In the genomic region with DNA sequence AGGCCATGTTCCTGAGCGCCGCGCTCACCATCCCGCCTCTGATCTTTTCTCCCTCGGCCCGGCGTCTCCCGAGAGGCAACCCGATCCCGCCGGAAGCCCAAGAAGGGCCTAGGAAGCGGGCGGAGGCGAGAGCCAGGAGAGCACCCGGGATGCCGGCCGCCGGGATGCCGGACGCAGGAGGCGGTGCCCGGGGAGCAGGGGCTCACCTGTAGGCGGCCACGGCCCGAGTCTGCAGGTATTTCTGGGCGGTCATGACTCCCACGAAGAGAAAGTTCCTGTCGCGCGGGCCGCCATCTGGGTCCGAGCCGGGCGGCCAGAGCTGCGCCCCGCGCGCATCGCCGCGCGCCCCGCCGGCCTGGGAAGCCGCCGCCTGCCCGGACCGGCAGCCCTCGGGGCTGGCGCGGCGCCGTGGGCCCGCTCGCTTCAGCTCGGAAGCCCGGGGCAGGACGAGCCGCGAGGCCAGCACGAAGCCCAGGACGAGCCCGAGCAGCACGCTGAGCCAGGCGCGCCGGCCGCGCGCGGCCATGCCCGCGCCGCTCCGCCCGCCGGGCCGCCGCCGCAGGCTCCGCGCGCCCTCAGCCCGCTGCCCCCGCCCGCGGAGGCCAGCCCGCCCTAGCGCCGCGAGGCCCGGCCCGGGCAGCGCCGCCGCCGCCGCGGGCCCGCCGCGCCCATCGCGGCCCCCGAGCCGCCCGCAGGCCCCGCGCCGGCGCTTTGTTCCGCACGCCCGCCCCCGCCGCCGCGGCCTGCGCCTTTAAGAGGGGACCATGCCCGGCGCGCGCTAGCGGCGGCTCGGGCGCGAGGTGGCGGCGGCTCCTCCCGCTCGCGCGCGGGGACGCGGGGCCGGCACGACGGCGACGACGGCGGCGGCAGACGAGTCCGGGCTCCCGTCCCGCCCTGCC, we compare ENCODE assay signal across 8 cellular contexts. TPM values are rescaled to one million over a fixed set of nuclear protein-coding genes. Genes with fewer than 3 reads are reported as not detected.
A peak's percentile ranks its signal among the peaks of the same experiment; 100 is the strongest.
DNase-seq lines count a peak whose midpoint lies in the region; ATAC-seq, FAIRE-seq and TF ChIP-seq lines count a peak whose summit lies in the region.

No MANE protein-coding gene starts in this region.

- no peak overlapping the region for H4K5ac ChIP-seq in H1 (ENCODE audit: insufficient read length, low read depth, low read length)

- FAIRE-seq in H1 (lab: Jason Lieb, UNC), result no peak

- TF ChIP-seq POLR2A in H1 (IDR thresholded peaks at IDR 0.05; ENCODE audit: control extremely low read depth in 1 of 2, low read depth in 2 of 2, low read length in 2 of 2) (no peak), vagina (IDR thresholded peaks at IDR 0.05) (no peak)

- H3K36me3 ChIP-seq in HUES64 (ENCODE audit: insufficient read depth, low read length), result peaks cover 18% of the 10 kb centered on the region
- H3K36me3 ChIP-seq in H1 (ENCODE audit: control insufficient read depth in 2 of 4, insufficient read depth in 4 of 4, low read length in 3 of 4), result peaks cover 0 to 3% (median 0%) of the 10 kb centered on the region in 4 experiments; a peak in 1 of 8 replicates
- H3K36me3 ChIP-seq in mucosa of stomach (ENCODE audit: control insufficient read depth, insufficient read depth, low read length), result no peaks in the 10 kb centered on the region
- H3K36me3 ChIP-seq in vagina, result no peaks in the 10 kb centered on the region

- H3K4me1 ChIP-seq in HUES64 (ENCODE audit: insufficient read depth, low read length) (peaks cover 25% of the 10 kb centered on the region), H1 (replicated peaks in 1 of 4; ENCODE audit: control insufficient read depth in 3 of 4, insufficient read depth in 4 of 4, low read length in 3 of 4) (peaks cover 6 to 16% (median 11%) of the 10 kb centered on the region in 4 experiments), mucosa of stomach (ENCODE audit: control insufficient read depth, insufficient read depth, low read length) (peaks cover 32% of the 10 kb centered on the region), vagina (peaks cover 57% of the 10 kb centered on the region)

- DNase-seq in GM03348 (ENCODE audit: low spot score), result peak; percentile 73
- DNase-seq in activated B cell treated with CpG ODN at 0.5 μM for 24 hours, result peak; percentile 31
- DNase-seq in H1 (ENCODE audit: low read depth in 1 of 2, low spot score in 2 of 2), result no peak
- no peak for DNase-seq in vagina (ENCODE audit: extremely low spot score in 2 of 2)
- DNase-seq in SKM-1 treated with dmso at 0.1 percent for 144 hours (lab: John Stamatoyannopoulos, UW; ENCODE audit: unreplicated experiment), result no peak

- peaks cover 52% of the 10 kb centered on the region for H3K4me1 Mint-ChIP-seq in activated B cell treated with CpG ODN at 0.5 μM for 24 hours

- under 1% methylated on average over 149 of the region's 149 CpGs for WGBS in HUES64
- WGBS in H1 (ENCODE audit: extremely low coverage in 1 of 2, insufficient coverage in 1 of 2, insufficient read length in 1 of 2, insufficient replicate concordance in 2 of 2, low coverage in 1 of 2, low lambda C conversion rate in 2 of 2, missing lambda C conversion rate in 1 of 2), 2 experiments, result 2% methylated on average over 35 of the region's 149 CpGs; no CpG with 5 or more reads in 1 of the 2 experiments

- no peak overlapping the region for H2AK5ac ChIP-seq in H1 (ENCODE audit: low read depth, low read length)

- TF ChIP-seq CTCF in activated B cell treated with CpG ODN at 0.5 μM for 24 hours (IDR thresholded peaks at IDR 0.05) (no peak), H1 (IDR thresholded peaks at IDR 0.05; ENCODE audit: control extremely low read depth in 1 of 3, insufficient read depth in 1 of 3, low read depth in 1 of 3, low read length in 3 of 3) (no peak), vagina (IDR thresholded peaks at IDR 0.05) (no peak)

- H3K9me3 ChIP-seq in HUES64 (ENCODE audit: insufficient read depth, low read depth, low read length) (no peaks in the 10 kb centered on the region), H1 (ENCODE audit: insufficient read depth in 2 of 2, low read depth in 1 of 2, low read length in 1 of 2) (no peaks in the 10 kb centered on the region), mucosa of stomach (ENCODE audit: control insufficient read depth, low read length) (no peaks in the 10 kb centered on the region), vagina (no peaks in the 10 kb centered on the region)

- H3K27ac Mint-ChIP-seq in activated B cell treated with CpG ODN at 0.5 μM for 24 hours, result peak overlapping the region; percentile 69

- H2AFZ ChIP-seq in H1 (ENCODE audit: low read length), result no peak overlapping the region

- no peak overlapping the region for H2BK12ac ChIP-seq in H1 (ENCODE audit: low read depth, low read length)

- no peak overlapping the region for H3K18ac ChIP-seq in H1 (ENCODE audit: extremely low read depth, low read length)

- TF ChIP-seq EP300 in H1 (IDR thresholded peaks at IDR 0.05; ENCODE audit: borderline replicate concordance in 1 of 2, low read depth in 2 of 2, low read length in 2 of 2), result no peak

- H3K27ac ChIP-seq in HUES64 (ENCODE audit: low read depth, low read length) (no peak overlapping the region), H1 (ENCODE audit: low read depth, low read length) (peak overlapping the region; percentile 18; the same call in 1 of the 2 replicates), vagina (peak overlapping the region; percentile 92)

- H4K20me1 ChIP-seq in H1 (replicated peaks in 1 of 2; ENCODE audit: control insufficient read depth in 1 of 2, insufficient read depth in 2 of 2, low read length in 2 of 2), result peaks cover 9 to 20% of the 10 kb centered on the region in 2 experiments

- H4K91ac ChIP-seq in H1 (replicated peaks; ENCODE audit: insufficient read length, low read length), result peak overlapping the region; percentile 83

- H3K79me1 ChIP-seq in H1 (ENCODE audit: low read depth, low read length), result peaks cover 5% of the 10 kb centered on the region

- peaks cover 4% of the 10 kb centered on the region for H3K36me3 Mint-ChIP-seq in activated B cell treated with CpG ODN at 0.5 μM for 24 hours (ENCODE audit: low read depth)

- H2BK120ac ChIP-seq in H1 (replicated peaks; ENCODE audit: low read depth, low read length), result no peak overlapping the region

- H2BK20ac ChIP-seq in H1 (ENCODE audit: low read length), result no peak overlapping the region

- H3K4ac ChIP-seq in H1 (replicated peaks; ENCODE audit: insufficient read length, low read depth, low read length), result no peak overlapping the region

- no peaks in the 10 kb centered on the region for H3K9me3 Mint-ChIP-seq in activated B cell treated with CpG ODN at 0.5 μM for 24 hours

- peaks cover 27 to 52% of the 10 kb centered on the region in 2 experiments for H3K79me2 ChIP-seq in H1 (ENCODE audit: control insufficient read depth in 1 of 2, insufficient read depth in 2 of 2, low read length in 2 of 2)

- H3K23ac ChIP-seq in H1 (ENCODE audit: insufficient read length), result no peak overlapping the region

- no peak overlapping the region for H2BK15ac ChIP-seq in H1 (ENCODE audit: low read length)

- POLR2A ChIA-PET in activated B cell treated with CpG ODN at 0.5 μM for 24 hours (lab: Charles Lee), result interaction anchor here (0.6 to 2.7 kb wide), 13 partner anchors 8 to 401 kb away, joined by 3 to 45 read pairs (median 6); a partner anchor contains a TSS
- POLR2A ChIA-PET in H1 (lab: Charles Lee; ENCODE audit: partially characterized antibody), result interaction anchor here (0.6 to 5.1 kb wide), 17 partner anchors 7 to 237 kb away, joined by 3 to 18 read pairs (median 4); no protein-coding TSS in a partner anchor

- H4K8ac ChIP-seq in H1 (ENCODE audit: extremely low read depth, insufficient read depth, low read length), result peak overlapping the region; percentile 88

- CTCF ChIA-PET in activated B cell treated with CpG ODN at 0.5 μM for 24 hours (lab: Charles Lee), result interaction anchor here (0.6 to 1.7 kb wide), 12 partner anchors 7 to 235 kb away, joined by 3 to 8 read pairs (median 4); no protein-coding TSS in a partner anchor
- CTCF ChIA-PET in H1 (lab: Charles Lee; ENCODE audit: partially characterized antibody), result interaction anchor here (1.0 to 9.9 kb wide), 8 partner anchors 62 to 240 kb away, joined by 3 to 216 read pairs (median 4); no protein-coding TSS in a partner anchor

- no peak for TF ChIP-seq RAD21 in H1 (IDR thresholded peaks at IDR 0.05 in 1 of 2, conservative IDR thresholded peaks at IDR 0.05 in 1 of 2; ENCODE audit: low read depth in 2 of 2, low read length in 2 of 2)

- peak; percentile 38 for ATAC-seq in GM21528 (IDR thresholded peaks at IDR 0.05; ENCODE audit: low FRiP score, unreplicated experiment)
- ATAC-seq in activated B cell treated with CpG ODN at 0.5 μM for 24 hours (ENCODE audit: low read depth), result peak; percentile 43

- H3K4me2 ChIP-seq in H1 (ENCODE audit: insufficient read depth in 1 of 2, low read depth in 2 of 2, low read length in 2 of 2), result peak overlapping the region; percentile 89 to 97

- H3K56ac ChIP-seq in H1 (replicated peaks; ENCODE audit: insufficient read length, low read depth, low read length), result peak overlapping the region; percentile 40

- H3K4me3 ChIP-seq in HUES64 (ENCODE audit: low read length), result peak overlapping the region; percentile 84
- peak overlapping the region; percentile 55 to 77 (median 74) for H3K4me3 ChIP-seq in H1 (ENCODE audit: extremely low read depth in 1 of 4, insufficient read depth in 2 of 4, low read depth in 3 of 4, low read length in 4 of 4)
- H3K4me3 ChIP-seq in mucosa of stomach (ENCODE audit: low read length), result peak overlapping the region; percentile 71
- peak overlapping the region; percentile 73 to 95 for H3K4me3 ChIP-seq in vagina

- peaks cover 11% of the 10 kb centered on the region; the same call in 1 of the 2 replicates for H3K27me3 ChIP-seq in HUES64 (ENCODE audit: insufficient read depth, low read length)
- peaks cover 0 to 3% (median 0%) of the 10 kb centered on the region in 4 experiments; a peak in 3 of 7 replicates for H3K27me3 ChIP-seq in H1 (replicated peaks in 1 of 4; ENCODE audit: control insufficient read depth in 3 of 4, extremely low read depth in 1 of 4, insufficient read depth in 3 of 4, low read length in 3 of 4)
- H3K27me3 ChIP-seq in mucosa of stomach (ENCODE audit: control insufficient read depth, insufficient read depth, low read length), result no peaks in the 10 kb centered on the region
- no peaks in the 10 kb centered on the region for H3K27me3 ChIP-seq in vagina

- H3K4me3 Mint-ChIP-seq in activated B cell treated with CpG ODN at 0.5 μM for 24 hours, result peak overlapping the region; percentile 87

- peak overlapping the region; percentile 26; the same call in 1 of the 2 replicates for H2BK5ac ChIP-seq in H1 (ENCODE audit: low read depth, low read length)

- H3K9ac ChIP-seq in HUES64 (ENCODE audit: low read depth, low read length) (peak overlapping the region; percentile 88), H1 (replicated peaks in 1 of 4; ENCODE audit: extremely low read depth in 1 of 4, low read depth in 3 of 4, low read length in 3 of 4) (peak overlapping the region; percentile 75 to 88 (median 84)), mucosa of stomach (ENCODE audit: low read length) (peak overlapping the region; percentile 72)

- peaks cover 13% of the 10 kb centered on the region for H3K23me2 ChIP-seq in H1 (ENCODE audit: low read depth, low read length)

- no peak overlapping the region for H3K14ac ChIP-seq in H1 (ENCODE audit: insufficient read length)

- intact Hi-C loops in activated B cell treated with CpG ODN at 0.5 μM for 24 hours (cut with micrococcal nuclease), result loop anchor here (1.0 to 5.0 kb wide), 4 partner anchors 43 to 649 kb away; a partner anchor contains a TSS
- intact Hi-C loops in vagina (cut with DNase I), result loop anchor here (2.0 to 10.0 kb wide), 2 partner anchors 162 to 336 kb away; a partner anchor contains a TSS

- H3K27me3 Mint-ChIP-seq in activated B cell treated with CpG ODN at 0.5 μM for 24 hours, result no peaks in the 10 kb centered on the region

RNA-seq across cellular contexts. Expression of a gene that starts 0.7 kb away (rescaled TPM):
- 32.4 TPM for polyA plus RNA-seq in HUES64 (2013, experiment 1 of 2)
- 31.8 TPM for polyA plus RNA-seq in HUES64 (2013, experiment 2 of 2)
- total RNA-seq in activated B cell treated with CpG ODN at 0.5 μM for 24 hours (16.5 and 20.4 TPM in 2 replicates), vagina (28.0 TPM)
- 60.3 and 60.7 TPM in 2 replicates for total RNA-seq in H1 (2021; fragmentation: NEBNext Ultra II Directional; extraction: Animal tissue kit (Norgen Biotek cat#: 25700))
- polyA plus RNA-seq in H1 (2011; rRNA removed), result 15.5 and 24.9 TPM in 2 replicates
- 22.3 TPM for polyA plus RNA-seq in H1 (2011; cell fraction: cytosol; rRNA removed)
- 14.3 TPM for polyA plus RNA-seq in H1 (2011; cell fraction: nucleus; rRNA removed)
- polyA plus RNA-seq in H1 (2012, experiment 1 of 2), result 29.7 to 40.6 TPM (median 32.7 TPM) in 4 replicates
- polyA plus RNA-seq in H1 (2012, experiment 2 of 2), result 5.0 TPM
- 66.9 TPM for polyA plus RNA-seq in H1 (2013, experiment 1 of 2)
- 67.9 TPM for polyA plus RNA-seq in H1 (2013, experiment 2 of 2)
- polyA minus RNA-seq in H1 (2011; rRNA and poly(A)+ RNA removed), result 33.5 and 40.4 TPM in 2 replicates
- polyA minus RNA-seq in H1 (2011; cell fraction: cytosol; rRNA and poly(A)+ RNA removed), result 26.6 TPM
- 25.8 TPM for polyA minus RNA-seq in H1 (2011; cell fraction: nucleus; rRNA and poly(A)+ RNA removed)

RNA-seq across cellular contexts. Expression of a gene that starts 26.1 kb away (rescaled TPM):
- polyA plus RNA-seq in HUES64 (2013, experiment 1 of 2), result 43.4 TPM
- polyA plus RNA-seq in HUES64 (2013, experiment 2 of 2), result 38.7 TPM
- total RNA-seq in activated B cell treated with CpG ODN at 0.5 μM for 24 hours (23.7 and 24.5 TPM in 2 replicates), vagina (47.6 TPM)
- total RNA-seq in H1 (2021; fragmentation: NEBNext Ultra II Directional; extraction: Animal tissue kit (Norgen Biotek cat#: 25700)), result 45.2 and 46.0 TPM in 2 replicates
- 31.0 and 45.1 TPM in 2 replicates for polyA plus RNA-seq in H1 (2011; rRNA removed)
- 51.7 TPM for polyA plus RNA-seq in H1 (2011; cell fraction: cytosol; rRNA removed)
- 16.3 TPM for polyA plus RNA-seq in H1 (2011; cell fraction: nucleus; rRNA removed)
- polyA plus RNA-seq in H1 (2012, experiment 1 of 2), result 33.4 to 41.9 TPM (median 36.8 TPM) in 4 replicates
- polyA plus RNA-seq in H1 (2012, experiment 2 of 2), result 35.5 TPM
- 61.0 TPM for polyA plus RNA-seq in H1 (2013, experiment 1 of 2)
- polyA plus RNA-seq in H1 (2013, experiment 2 of 2), result 78.8 TPM
- polyA minus RNA-seq in H1 (2011; rRNA and poly(A)+ RNA removed), result 16.3 and 16.9 TPM in 2 replicates
- 5.7 TPM for polyA minus RNA-seq in H1 (2011; cell fraction: cytosol; rRNA and poly(A)+ RNA removed)
- 17.3 TPM for polyA minus RNA-seq in H1 (2011; cell fraction: nucleus; rRNA and poly(A)+ RNA removed)

RNA-seq across cellular contexts. Expression of a gene that starts 43.9 kb away (rescaled TPM):
- polyA plus RNA-seq in HUES64 (2013, experiment 1 of 2), result 129 TPM
- polyA plus RNA-seq in HUES64 (2013, experiment 2 of 2), result 140 TPM
- total RNA-seq in activated B cell treated with CpG ODN at 0.5 μM for 24 hours (119 and 122 TPM in 2 replicates), vagina (30.7 TPM)
- 214 and 221 TPM in 2 replicates for total RNA-seq in H1 (2021; fragmentation: NEBNext Ultra II Directional; extraction: Animal tissue kit (Norgen Biotek cat#: 25700))
- 140 and 143 TPM in 2 replicates for polyA plus RNA-seq in H1 (2011; rRNA removed)
- polyA plus RNA-seq in H1 (2011; cell fraction: cytosol; rRNA removed), result 226 TPM
- 37.4 TPM for polyA plus RNA-seq in H1 (2011; cell fraction: nucleus; rRNA removed)
- 168 to 211 TPM (median 174 TPM) in 4 replicates for polyA plus RNA-seq in H1 (2012, experiment 1 of 2)
- polyA plus RNA-seq in H1 (2012, experiment 2 of 2), result 66.1 TPM
- polyA plus RNA-seq in H1 (2013, experiment 1 of 2), result 160 TPM
- polyA plus RNA-seq in H1 (2013, experiment 2 of 2), result 163 TPM
- polyA minus RNA-seq in H1 (2011; rRNA and poly(A)+ RNA removed), result 46.8 and 53.6 TPM in 2 replicates
- polyA minus RNA-seq in H1 (2011; cell fraction: cytosol; rRNA and poly(A)+ RNA removed), result 59.4 TPM
- 34.4 TPM for polyA minus RNA-seq in H1 (2011; cell fraction: nucleus; rRNA and poly(A)+ RNA removed)

Comparison
In these comparisons a context has a peak if more than half of its experiments do, and no peak if none do; other contexts are left out.
1. DNase-seq: peak in GM03348 (single experiment) and activated B cell treated with CpG ODN at 0.5 μM for 24 hours (single experiment); none in H1 (0 of 2), vagina (0 of 2) and SKM-1 treated with dmso at 0.1 percent for 144 hours (single experiment).
2. Peak in every context shown above with its lines, with median percentiles within 50 percentile points of each other: H3K4me3 ChIP-seq and H3K9ac ChIP-seq.